In genomic region chr3:171462224-171462623, GRCh38 we compare ENCODE assay signal across 10 cellular contexts. TPM values are rescaled to one million over a fixed set of nuclear protein-coding genes. Genes with fewer than 3 reads are reported as not detected.
DNase-seq lines count a peak whose midpoint lies in the region; ATAC-seq and TF ChIP-seq lines count a peak whose summit lies in the region.
"Had no signal": no experiment of that assay in that cellular context is flagged by ENCODE, and none has a peak within 500 bp of the region (broad histone marks: within the 10 kb centered on the region; RNA-seq: fewer than 3 reads in every experiment).

No MANE protein-coding gene starts in this region.

- peak; percentile 32 for DNase-seq in activated naive CD4-positive, alpha-beta T cell treated with anti-CD3 and anti-CD28 coated beads for 36 hours
- no peak for DNase-seq in activated naive CD4-positive, alpha-beta T cell treated with anti-CD3 and anti-CD28 coated beads, Interleukin-2, amount 50 U/mL, for 16 hours
- DNase-seq in Jurkat, Clone E6-1 (ENCODE audit: low read depth, low spot score), result peak; percentile 54
- no peak for DNase-seq in activated T-helper 1 cell treated with anti-CD3 and anti-CD28 coated beads, Interleukin-12 subunit alpha, Interleukin-12 subunit beta, Interleukin-2, Interleukin-4 antibody, amounts not matched to agents 30 ng/mL and 10 ng/mL and 1 ng/mL, durations not matched to agents 14 hours and 24 hours and 36 hours (ENCODE audit: low spot score)
- no peak for DNase-seq in nephron progenitor cell
- DNase-seq: left ventricle myocardium inferior had no signal

- no peak overlapping the region for H3K4me3 ChIP-seq in Jurkat, Clone E6-1 (ENCODE audit: low read length)
- H3K4me3 ChIP-seq: BLaER1 had no signal

- H3K27me3 Mint-ChIP-seq in activated naive CD4-positive, alpha-beta T cell treated with anti-CD3 and anti-CD28 coated beads for 36 hours (ENCODE audit: low read depth), result no peaks in the 10 kb centered on the region
- H3K27me3 Mint-ChIP-seq in activated T-helper 1 cell treated with anti-CD3 and anti-CD28 coated beads, Interleukin-12 subunit alpha, Interleukin-12 subunit beta, Interleukin-2, Interleukin-4 antibody, amounts not matched to agents 30 ng/mL and 10 ng/mL and 1 ng/mL, durations not matched to agents 14 hours and 24 hours and 36 hours (ENCODE audit: insufficient read depth), result peaks cover 2% of the 10 kb centered on the region
- peaks cover 13% of the 10 kb centered on the region for H3K27me3 Mint-ChIP-seq in nephron progenitor cell (ENCODE audit: low read depth, poor library complexity)

- H3K36me3 Mint-ChIP-seq in activated naive CD4-positive, alpha-beta T cell treated with anti-CD3 and anti-CD28 coated beads for 36 hours (ENCODE audit: low read depth), result no peaks in the 10 kb centered on the region
- H3K36me3 Mint-ChIP-seq in activated T-helper 1 cell treated with anti-CD3 and anti-CD28 coated beads, Interleukin-12 subunit alpha, Interleukin-12 subunit beta, Interleukin-2, Interleukin-4 antibody, amounts not matched to agents 30 ng/mL and 10 ng/mL and 1 ng/mL, durations not matched to agents 14 hours and 24 hours and 36 hours (ENCODE audit: low read depth), result no peaks in the 10 kb centered on the region
- H3K36me3 Mint-ChIP-seq in nephron progenitor cell (ENCODE audit: low read depth), result no peaks in the 10 kb centered on the region

- CTCF ChIA-PET in activated naive CD4-positive, alpha-beta T cell treated with anti-CD3 and anti-CD28 coated beads for 36 hours (lab: Charles Lee), result interaction anchor here (0.9 to 1.6 kb wide), 3 partner anchors 17 to 299 kb away, joined by 4 read pairs; no protein-coding TSS in a partner anchor

- H3K27ac Mint-ChIP-seq in activated naive CD4-positive, alpha-beta T cell treated with anti-CD3 and anti-CD28 coated beads for 36 hours, result no peak overlapping the region
- H3K27ac Mint-ChIP-seq in activated T-helper 1 cell treated with anti-CD3 and anti-CD28 coated beads, Interleukin-12 subunit alpha, Interleukin-12 subunit beta, Interleukin-2, Interleukin-4 antibody, amounts not matched to agents 30 ng/mL and 10 ng/mL and 1 ng/mL, durations not matched to agents 14 hours and 24 hours and 36 hours, result peak overlapping the region; percentile 59
- H3K27ac Mint-ChIP-seq in nephron progenitor cell, result no peak overlapping the region

- TF ChIP-seq CTCF in nephron progenitor cell (IDR thresholded peaks at IDR 0.05), result no peak

- no peaks in the 10 kb centered on the region for H3K9me3 Mint-ChIP-seq in activated naive CD4-positive, alpha-beta T cell treated with anti-CD3 and anti-CD28 coated beads for 36 hours
- H3K9me3 Mint-ChIP-seq in activated T-helper 1 cell treated with anti-CD3 and anti-CD28 coated beads, Interleukin-12 subunit alpha, Interleukin-12 subunit beta, Interleukin-2, Interleukin-4 antibody, amounts not matched to agents 30 ng/mL and 10 ng/mL and 1 ng/mL, durations not matched to agents 14 hours and 24 hours and 36 hours, result peaks cover 6% of the 10 kb centered on the region
- H3K9me3 Mint-ChIP-seq in nephron progenitor cell, result no peaks in the 10 kb centered on the region

- H3K4me3 Mint-ChIP-seq in activated naive CD4-positive, alpha-beta T cell treated with anti-CD3 and anti-CD28 coated beads for 36 hours, result peak overlapping the region; percentile 84
- H3K4me3 Mint-ChIP-seq in activated T-helper 1 cell treated with anti-CD3 and anti-CD28 coated beads, Interleukin-12 subunit alpha, Interleukin-12 subunit beta, Interleukin-2, Interleukin-4 antibody, amounts not matched to agents 30 ng/mL and 10 ng/mL and 1 ng/mL, durations not matched to agents 14 hours and 24 hours and 36 hours, result peak overlapping the region; percentile 54
- H3K4me3 Mint-ChIP-seq in nephron progenitor cell, result peak overlapping the region; percentile 91

- no peak for ATAC-seq in GM21619 (IDR thresholded peaks at IDR 0.05; ENCODE audit: unreplicated experiment)
- no peak for ATAC-seq in HG03378 (IDR thresholded peaks at IDR 0.05; ENCODE audit: unreplicated experiment)
- no peak for ATAC-seq in GM21528 (IDR thresholded peaks at IDR 0.05; ENCODE audit: low FRiP score, unreplicated experiment)

- intact Hi-C loops in activated naive CD4-positive, alpha-beta T cell treated with anti-CD3 and anti-CD28 coated beads for 36 hours (cut with micrococcal nuclease), result loop anchor here (5.0 kb wide), 1 partner anchor 500 kb away; no protein-coding TSS in a partner anchor
- intact Hi-C loops in activated T-helper 1 cell treated with anti-CD3 and anti-CD28 coated beads, Interleukin-12 subunit alpha, Interleukin-12 subunit beta, Interleukin-2, Interleukin-4 antibody, amounts not matched to agents 30 ng/mL and 10 ng/mL and 1 ng/mL, durations not matched to agents 14 hours and 24 hours and 36 hours (cut with micrococcal nuclease), result loop anchor here (5.0 to 10.0 kb wide), 3 partner anchors 497 to 1690 kb away; partner anchors contain the start of gene MYNN

- H3K4me1 Mint-ChIP-seq in activated naive CD4-positive, alpha-beta T cell treated with anti-CD3 and anti-CD28 coated beads for 36 hours (ENCODE audit: low read depth), result peaks cover 19% of the 10 kb centered on the region
- peaks cover 34% of the 10 kb centered on the region for H3K4me1 Mint-ChIP-seq in activated T-helper 1 cell treated with anti-CD3 and anti-CD28 coated beads, Interleukin-12 subunit alpha, Interleukin-12 subunit beta, Interleukin-2, Interleukin-4 antibody, amounts not matched to agents 30 ng/mL and 10 ng/mL and 1 ng/mL, durations not matched to agents 14 hours and 24 hours and 36 hours (ENCODE audit: low read depth)
- peaks cover 48% of the 10 kb centered on the region for H3K4me1 Mint-ChIP-seq in nephron progenitor cell

RNA-seq across cellular contexts. Expression of gene TNIK, which starts 2.0 kb away (rescaled TPM):
- 10 to 100 TPM; 27.0 to 28.8 TPM for total RNA-seq in activated naive CD4-positive, alpha-beta T cell treated with anti-CD3 and anti-CD28 coated beads for 36 hours
- polyA plus RNA-seq in Jurkat, Clone E6-1 (2012; ENCODE audit: insufficient read depth, insufficient read length), result 9.5 TPM
- 21.0 and 21.5 TPM in 2 replicates for total RNA-seq in activated T-helper 1 cell treated with anti-CD3 and anti-CD28 coated beads, Interleukin-12 subunit alpha, Interleukin-12 subunit beta, Interleukin-2, Interleukin-4 antibody, amounts not matched to agents 30 ng/mL and 10 ng/mL and 1 ng/mL, durations not matched to agents 14 hours and 24 hours and 36 hours

Comparison
In these comparisons a context has a peak if more than half of its experiments do, and no peak if none do; other contexts are left out.
1. DNase-seq: peak in activated naive CD4-positive, alpha-beta T cell treated with anti-CD3 and anti-CD28 coated beads for 36 hours (single experiment) and Jurkat, Clone E6-1 (single experiment); none in activated naive CD4-positive, alpha-beta T cell treated with anti-CD3 and anti-CD28 coated beads, Interleukin-2, amount 50 U/mL, for 16 hours (single experiment), activated T-helper 1 cell treated with anti-CD3 and anti-CD28 coated beads, Interleukin-12 subunit alpha, Interleukin-12 subunit beta, Interleukin-2, Interleukin-4 antibody, amounts not matched to agents 30 ng/mL and 10 ng/mL and 1 ng/mL, durations not matched to agents 14 hours and 24 hours and 36 hours (single experiment) and nephron progenitor cell (single experiment).
2. Peak in every context shown above with its lines, with median percentiles within 50 percentile points of each other: H3K4me3 Mint-ChIP-seq.